Comparison of ENCODE assay signal across 8 cellular contexts in genomic region chr4:163166041-163166579, GRCh38. TPM values are rescaled to one million over a fixed set of nuclear protein-coding genes. Genes with fewer than 3 reads are reported as not detected.
DNase-seq lines count a peak whose midpoint lies in the region; ATAC-seq and TF ChIP-seq lines count a peak whose summit lies in the region.

No MANE protein-coding gene starts in this region.

- no peaks in the 10 kb centered on the region for H3K9me2 ChIP-seq in neural cell (ENCODE audit: insufficient read depth, low read length)

- H3F3A ChIP-seq in neural cell (ENCODE audit: insufficient read depth, low read length, poor library complexity, severe bottlenecking), result no peaks in the 10 kb centered on the region

- peak overlapping the region; percentile 65 for H3K27ac ChIP-seq in neural cell (ENCODE audit: low read length)
- peak overlapping the region; percentile 87 to 96 (median 88) for H3K27ac ChIP-seq in stomach

- TF ChIP-seq CTCF in neural cell (IDR thresholded peaks at IDR 0.05; ENCODE audit: poor library complexity, severe bottlenecking) (no peak), stomach (IDR thresholded peaks at IDR 0.05) (no peak)

- peak; percentile 33 for ATAC-seq in GM18508 (IDR thresholded peaks at IDR 0.05; ENCODE audit: insufficient read depth, unreplicated experiment)
- ATAC-seq in HG03039 (IDR thresholded peaks at IDR 0.05; ENCODE audit: unreplicated experiment), result peak; percentile 43

- H3K9ac ChIP-seq in neural cell (ENCODE audit: low read length), result peak overlapping the region; percentile 68

- H4K20me1 ChIP-seq in neural cell (ENCODE audit: insufficient read depth), result no peaks in the 10 kb centered on the region

- H3K36me3 ChIP-seq in neural cell (ENCODE audit: insufficient read depth, low read length) (no peaks in the 10 kb centered on the region), stomach (peaks cover 0 to 26% (median 23%) of the 10 kb centered on the region in 4 donors)

- peak overlapping the region; percentile 42 for H2AFZ ChIP-seq in neural cell (ENCODE audit: low read depth, low read length)

- 0 to 2% (median 0%) methylated on average over 18 to 41 of the region's 41 CpGs for WGBS in stomach, 5 donors

- intact Hi-C loops in stomach (cut with DNase I; ENCODE audit: low total_unique reads), result no loop called here

- peak overlapping the region; percentile 79 for H3K4me2 ChIP-seq in neural cell (ENCODE audit: low read length)

- H3K4me1 ChIP-seq in stomach, result peaks cover 10 to 40% (median 25%) of the 10 kb centered on the region in 4 donors

- no peaks in the 10 kb centered on the region for H3K27me3 ChIP-seq in neural cell (ENCODE audit: insufficient read depth, low read depth, low read length)
- H3K27me3 ChIP-seq in stomach, result no peaks in the 10 kb centered on the region

- peaks cover 26% of the 10 kb centered on the region for H3K79me2 ChIP-seq in neural cell (replicated peaks; ENCODE audit: insufficient read depth, low read length)

- H3K9me3 ChIP-seq in neural cell (ENCODE audit: low read length), result no peaks in the 10 kb centered on the region
- no peaks in the 10 kb centered on the region for H3K9me3 ChIP-seq in stomach

- TF ChIP-seq EP300 in neural cell (conservative IDR thresholded peaks at IDR 0.05; ENCODE audit: poor library complexity, severe bottlenecking) (no peak), stomach (IDR thresholded peaks at IDR 0.05) (no peak)

- H3K4me3 ChIP-seq in neural cell (ENCODE audit: low read length), result peak overlapping the region; percentile 77
- H3K4me3 ChIP-seq in stomach, result peak overlapping the region; percentile 74 to 89 (median 75)

- TF ChIP-seq RAD21 in neural cell (conservative IDR thresholded peaks at IDR 0.05), result no peak

- peak; percentile 19 for DNase-seq in 8988T
- DNase-seq in OCI-M1 (lab: John Stamatoyannopoulos, UW), result peak; percentile 65
- DNase-seq in activated T-helper 1 cell treated with Interleukin-2 at 50 U/mL for 16 hours (ENCODE audit: low read depth), result peak; percentile 14
- peak; percentile 38 for DNase-seq in fibroblast of peridontal ligament (ENCODE audit: extremely low read depth)
- peak; percentile 47 for DNase-seq in stomach

- TF ChIP-seq POLR2A in stomach (IDR thresholded peaks at IDR 0.05), result no peak

TF ChIP-seq in neural cell, 6 proteins besides CTCF, POLR2A, EP300 and RAD21:
- TF ChIP-seq REST (IDR thresholded peaks at IDR 0.05; ENCODE audit: borderline replicate concordance) (no peak), EZH2 (IDR thresholded peaks at IDR 0.05; ENCODE audit: borderline replicate concordance, insufficient read depth, low read length, poor library complexity, severe bottlenecking) (no peak), TAF1 (IDR thresholded peaks at IDR 0.05; ENCODE audit: low read depth) (no peak), SMC3 (conservative IDR thresholded peaks at IDR 0.05; ENCODE audit: poor library complexity) (no peak), MXI1 (conservative IDR thresholded peaks at IDR 0.05; ENCODE audit: poor library complexity, severe bottlenecking) (no peak), POLR2AphosphoS5 (IDR thresholded peaks at IDR 0.05) (no peak)

RNA-seq across cellular contexts. Expression of gene NAF1, which starts 0.6 kb away (rescaled TPM):
- polyA plus RNA-seq in neural cell, result 1.7 and 3.6 TPM in 2 replicates
- polyA minus RNA-seq in neural cell, result 10.5 and 11.7 TPM in 2 replicates
- 10 to 100 TPM in 4 of 5 donors, not detected in 1; 28.6 to 40.1 (median 35.0) TPM for total RNA-seq in stomach
- polyA plus RNA-seq in stomach, result 1 to 10 TPM; 2.6 to 4.6 (median 4.2) TPM

Comparison
In these comparisons a context has a peak if more than half of its experiments do, and no peak if none do; other contexts are left out.
1. Peak in every context shown above with its lines: DNase-seq, ATAC-seq, H3K4me3 ChIP-seq and H3K27ac ChIP-seq.
2. DNase-seq: peak in every context shown above with its lines; median percentile 65 in OCI-M1; 47 in stomach; 38 in fibroblast of peridontal ligament; 19 in 8988T; 14 in activated T-helper 1 cell treated with Interleukin-2 at 50 U/mL for 16 hours.